ENCODE assay signal across 17 cellular contexts in genomic region chr16:11700264-11701029, GRCh38. TPM values are rescaled to one million over a fixed set of nuclear protein-coding genes. Genes with fewer than 3 reads are reported as not detected.
A peak's percentile ranks its signal among the peaks of the same experiment; 100 is the strongest.
DNase-seq lines count a peak whose midpoint lies in the region; ATAC-seq and TF ChIP-seq lines count a peak whose summit lies in the region.
"Had no signal": no experiment of that assay in that cellular context is flagged by ENCODE, and none has a peak within 500 bp of the region (broad histone marks: within the 10 kb centered on the region; RNA-seq: fewer than 3 reads in every experiment).

No MANE protein-coding gene starts in this region.

- H3K27me3 Mint-ChIP-seq in neural progenitor cell (ENCODE audit: insufficient read depth, low read depth) = peaks cover 2% of the 10 kb centered on the region
- H3K27me3 Mint-ChIP-seq in stimulated activated naive B cell treated with anti-CD40 and anti-IgM and Interleukin-4, amounts not matched to agents 10 μg/mL and 1 μg/mL and 100 μg/mL, for 72 hours = no peaks in the 10 kb centered on the region
- H3K27me3 Mint-ChIP-seq: naive B cell, type B pancreatic cell had no signal

- H3K4me1 Mint-ChIP-seq in neural progenitor cell = peaks cover 4% of the 10 kb centered on the region
- H3K4me1 Mint-ChIP-seq in stimulated activated naive B cell treated with anti-CD40 and anti-IgM and Interleukin-4, amounts not matched to agents 10 μg/mL and 1 μg/mL and 100 μg/mL, for 72 hours = peaks cover 23 to 37% of the 10 kb centered on the region in 2 donors

- ATAC-seq in GM18873 (IDR thresholded peaks at IDR 0.05; ENCODE audit: low FRiP score, unreplicated experiment) = no peak
- no peak for ATAC-seq in stimulated activated naive B cell treated with anti-CD40 and anti-IgM and Interleukin-4, amounts not matched to agents 10 μg/mL and 1 μg/mL and 100 μg/mL, for 72 hours (replicated peaks)
- ATAC-seq: activated CD4-positive, CD25-positive, alpha-beta regulatory T cell treated with anti-CD3 and anti-CD28 coated beads, Interleukin-2, amount 50 U/mL, for 24 hours; heart right ventricle; Panc1 had no signal

- H3K9me3 Mint-ChIP-seq in neural progenitor cell = no peaks in the 10 kb centered on the region
- no peaks in the 10 kb centered on the region for H3K9me3 Mint-ChIP-seq in stimulated activated naive B cell treated with anti-CD40 and anti-IgM and Interleukin-4, amounts not matched to agents 10 μg/mL and 1 μg/mL and 100 μg/mL, for 72 hours
- H3K9me3 Mint-ChIP-seq: naive B cell, type B pancreatic cell had no signal

- H3K27me3 ChIP-seq in neural progenitor cell = no peaks in the 10 kb centered on the region
- H3K27me3 ChIP-seq: heart right ventricle had no signal

- no peaks in the 10 kb centered on the region for H3F3A ChIP-seq in neural progenitor cell (ENCODE audit: low read depth)

- no peak overlapping the region for H3K4me3 ChIP-seq in choroid plexus epithelial cell (ENCODE audit: low read depth, low read length)
- no peak overlapping the region for H3K4me3 ChIP-seq in neural progenitor cell
- H3K4me3 ChIP-seq: heart right ventricle had no signal

- TF ChIP-seq CTCF in choroid plexus epithelial cell (conservative IDR thresholded peaks at IDR 0.05; ENCODE audit: low read depth, low read length) = no peak
- TF ChIP-seq CTCF in neural progenitor cell (IDR thresholded peaks at IDR 0.05) = no peak

- no peak overlapping the region for H3K27ac ChIP-seq in neural progenitor cell

- H3K9me3 ChIP-seq in neural progenitor cell (ENCODE audit: low read depth) = no peaks in the 10 kb centered on the region
- H3K9me3 ChIP-seq: heart right ventricle had no signal

- H4K20me1 ChIP-seq in neural progenitor cell (ENCODE audit: low read depth) = peaks cover 3% of the 10 kb centered on the region

- H3K4me3 Mint-ChIP-seq in neural progenitor cell = no peak overlapping the region
- H3K4me3 Mint-ChIP-seq in stimulated activated naive B cell treated with anti-CD40 and anti-IgM and Interleukin-4, amounts not matched to agents 10 μg/mL and 1 μg/mL and 100 μg/mL, for 72 hours = no peak overlapping the region
- H3K4me3 Mint-ChIP-seq: naive B cell, type B pancreatic cell had no signal

- peaks cover 29% of the 10 kb centered on the region for H3K36me3 Mint-ChIP-seq in neural progenitor cell
- peaks cover 54 to 74% of the 10 kb centered on the region in 2 donors for H3K36me3 Mint-ChIP-seq in stimulated activated naive B cell treated with anti-CD40 and anti-IgM and Interleukin-4, amounts not matched to agents 10 μg/mL and 1 μg/mL and 100 μg/mL, for 72 hours

- peak overlapping the region; percentile 34 for H3K27ac Mint-ChIP-seq in neural progenitor cell
- no peak overlapping the region for H3K27ac Mint-ChIP-seq in stimulated activated naive B cell treated with anti-CD40 and anti-IgM and Interleukin-4, amounts not matched to agents 10 μg/mL and 1 μg/mL and 100 μg/mL, for 72 hours
- H3K27ac Mint-ChIP-seq: type B pancreatic cell had no signal

- H3K79me2 ChIP-seq in neural progenitor cell (ENCODE audit: low read depth) = no peaks in the 10 kb centered on the region

- peak overlapping the region; percentile 8 for H3K9ac ChIP-seq in neural progenitor cell

- DNase-seq in GDM1 (lab: John Stamatoyannopoulos, UW) (peak; percentile 12), MV-4-11 (lab: John Stamatoyannopoulos, UW) (peak; percentile 64), choroid plexus epithelial cell (ENCODE audit: low read depth) (peak; percentile 69), neural progenitor cell (ENCODE audit: low spot score) (no peak), NCI-H1436 (lab: John Stamatoyannopoulos, UW) (no peak), COLO668 (lab: John Stamatoyannopoulos, UW; ENCODE audit: unreplicated experiment) (no peak)
- DNase-seq in stimulated activated naive B cell treated with anti-CD40 and anti-IgM and Interleukin-4, amounts not matched to agents 10 μg/mL and 1 μg/mL and 100 μg/mL, for 72 hours = no peak
- DNase-seq: activated T-cell treated with anti-CD3 and anti-CD28 coated beads for 4 hours; heart right ventricle; naive B cell; NCI-H1105; stimulated activated CD4-positive, alpha-beta T cell treated with anti-CD3 and anti-CD28 coated beads, Interleukin-2, amount 100 ng/mL, for 48 hours; T-helper 1 cell had no signal

- H3K4me1 ChIP-seq in neural progenitor cell = no peaks in the 10 kb centered on the region

- no peaks in the 10 kb centered on the region for H3K36me3 ChIP-seq in neural progenitor cell

- H3K4me2 ChIP-seq in neural progenitor cell = no peak overlapping the region

- no peak overlapping the region for H2AFZ ChIP-seq in neural progenitor cell (replicated peaks)

RNA-seq across cellular contexts. Expression of gene SNN, which starts 32.2 kb away (rescaled TPM):
- 48.7 and 84.2 TPM in 2 replicates for total RNA-seq in neural progenitor cell (ENCODE audit: low replicate concordance)

RNA-seq across cellular contexts. Expression of gene TXNDC11, which starts 42.2 kb away (rescaled TPM):
- total RNA-seq in neural progenitor cell (ENCODE audit: low replicate concordance) = 7.4 and 11.4 TPM in 2 replicates

Comparison
In these comparisons a context has a peak if more than half of its experiments do, and no peak if none do; other contexts are left out.
1. DNase-seq: peak in GDM1 (single experiment), MV-4-11 (single experiment) and choroid plexus epithelial cell (single experiment); none in neural progenitor cell (single experiment), stimulated activated naive B cell treated with anti-CD40 and anti-IgM and Interleukin-4, amounts not matched to agents 10 μg/mL and 1 μg/mL and 100 μg/mL, for 72 hours (single experiment), NCI-H1436 (single experiment) and COLO668 (single experiment).